Comparison of ENCODE assay signal across 15 cellular contexts in the genomic region with DNA sequence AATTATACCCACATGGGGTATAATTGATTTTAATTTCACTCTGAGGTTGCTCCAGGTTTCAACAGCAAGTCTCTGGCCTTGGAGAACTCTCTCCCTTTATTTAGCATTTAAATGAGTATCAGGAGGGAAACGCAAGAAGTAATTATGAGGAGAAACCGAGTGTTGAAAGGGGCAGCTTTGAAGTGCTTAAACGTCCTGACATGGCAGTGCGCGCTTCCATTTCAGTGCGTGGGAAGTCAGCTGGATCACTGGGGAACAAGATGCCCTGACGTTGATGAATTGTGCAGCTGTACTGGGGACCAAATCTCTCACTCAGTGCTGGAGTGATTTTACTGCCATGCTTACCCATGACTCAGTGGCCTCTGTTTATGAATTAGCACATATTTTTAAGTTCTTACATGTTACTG.
DNase-seq lines count a peak whose midpoint lies in the region; ATAC-seq and TF ChIP-seq lines count a peak whose summit lies in the region.
"Had no signal": no experiment of that assay in that cellular context is flagged by ENCODE, and none has a peak within 500 bp of the region (broad histone marks: within the 10 kb centered on the region; RNA-seq: fewer than 3 reads in every experiment).

No MANE protein-coding gene starts in this region.

- H3K4me3 Mint-ChIP-seq in endodermal cell: no peak overlapping the region
- H3K4me3 Mint-ChIP-seq in neural progenitor cell: no peak overlapping the region
- no peak overlapping the region for H3K4me3 Mint-ChIP-seq in immature natural killer cell
- H3K4me3 Mint-ChIP-seq: naive thymus-derived CD4-positive, alpha-beta T cell had no signal

- H3K36me3 Mint-ChIP-seq in endodermal cell (ENCODE audit: low read depth): no peaks in the 10 kb centered on the region
- H3K36me3 Mint-ChIP-seq in neural progenitor cell: no peaks in the 10 kb centered on the region
- H3K36me3 Mint-ChIP-seq in immature natural killer cell: peaks cover 0 to 4% (median 0%) of the 10 kb centered on the region in 3 donors
- H3K36me3 Mint-ChIP-seq: naive thymus-derived CD4-positive, alpha-beta T cell had no signal

- TF ChIP-seq CTCF in endodermal cell (conservative IDR thresholded peaks at IDR 0.05) (no peak), neural progenitor cell (IDR thresholded peaks at IDR 0.05) (no peak), ascending aorta (IDR thresholded peaks at IDR 0.05) (no peak)

- WGBS in endodermal cell (ENCODE audit: insufficient coverage in 1 of 2, insufficient read length in 1 of 2), 2 experiments: 35 to 72% methylated on average over 5 to 7 of the region's 7 CpGs

- H3K79me2 ChIP-seq in neural progenitor cell (ENCODE audit: low read depth): no peaks in the 10 kb centered on the region

- H3K27me3 ChIP-seq in endodermal cell (ENCODE audit: control insufficient read depth, insufficient read depth, low read length, poor library complexity, severe bottlenecking) (no peaks in the 10 kb centered on the region), neural progenitor cell (peaks cover 90% of the 10 kb centered on the region), ascending aorta (no peaks in the 10 kb centered on the region)

- H3K9ac ChIP-seq in endodermal cell (ENCODE audit: extremely low read depth, low read length, poor library complexity, severe bottlenecking) (no peak overlapping the region), neural progenitor cell (no peak overlapping the region)

- H3K27ac Mint-ChIP-seq in endodermal cell (no peak overlapping the region), neural progenitor cell (no peak overlapping the region), immature natural killer cell (no peak overlapping the region)
- H3K27ac Mint-ChIP-seq: naive thymus-derived CD4-positive, alpha-beta T cell had no signal

- intact Hi-C loops in ascending aorta (cut with DNase I): no loop called here

- no peak for ATAC-seq in GM18909 (IDR thresholded peaks at IDR 0.05; ENCODE audit: poor library complexity, unreplicated experiment)
- ATAC-seq: naive thymus-derived CD4-positive, alpha-beta T cell had no signal

- no peaks in the 10 kb centered on the region for H3F3A ChIP-seq in neural progenitor cell (ENCODE audit: low read depth)

- H3K4me2 ChIP-seq in neural progenitor cell: peak overlapping the region; percentile 0

- no peak overlapping the region for H2AFZ ChIP-seq in neural progenitor cell (replicated peaks)

- H3K4me1 Mint-ChIP-seq in endodermal cell (peaks cover 20% of the 10 kb centered on the region), neural progenitor cell (peaks cover 33% of the 10 kb centered on the region), immature natural killer cell (no peaks in the 10 kb centered on the region)

- H3K9me3 Mint-ChIP-seq in endodermal cell (no peaks in the 10 kb centered on the region), neural progenitor cell (peaks cover 2% of the 10 kb centered on the region), immature natural killer cell (no peaks in the 10 kb centered on the region)

- H3K4me1 ChIP-seq in endodermal cell (ENCODE audit: control insufficient read depth, insufficient read depth, low read length): peaks cover 17% of the 10 kb centered on the region
- peaks cover 5% of the 10 kb centered on the region for H3K4me1 ChIP-seq in neural progenitor cell
- H3K4me1 ChIP-seq in ascending aorta: no peaks in the 10 kb centered on the region

- peaks cover 18% of the 10 kb centered on the region for H4K20me1 ChIP-seq in neural progenitor cell (ENCODE audit: low read depth)

- H3K36me3 ChIP-seq in endodermal cell (ENCODE audit: control insufficient read depth, insufficient read depth, low read length) (no peaks in the 10 kb centered on the region), neural progenitor cell (no peaks in the 10 kb centered on the region), ascending aorta (no peaks in the 10 kb centered on the region)

- H3K27ac ChIP-seq in endodermal cell (ENCODE audit: low read depth, low read length) (peak overlapping the region; percentile 77), neural progenitor cell (no peak overlapping the region), ascending aorta (no peak overlapping the region)
- H3K27ac ChIP-seq: VCaP had no signal

- H3K9me3 ChIP-seq in endodermal cell (ENCODE audit: control insufficient read depth, low read length) (no peaks in the 10 kb centered on the region), neural progenitor cell (ENCODE audit: low read depth) (no peaks in the 10 kb centered on the region), ascending aorta (no peaks in the 10 kb centered on the region)

- DNase-seq in COR-L47 (lab: John Stamatoyannopoulos, UW): peak; percentile 77
- DNase-seq in NCI-H1436 (lab: John Stamatoyannopoulos, UW): peak; percentile 69
- DNase-seq in endodermal cell: no peak
- peak; percentile 18 for DNase-seq in neural progenitor cell (ENCODE audit: low spot score)
- DNase-seq in immature natural killer cell: no peak
- DNase-seq in ascending aorta (ENCODE audit: low spot score in 2 of 2): no peak
- no peak for DNase-seq in mucosa of gallbladder (ENCODE audit: low spot score)
- DNase-seq: activated CD8-positive, alpha-beta memory T cell treated with anti-CD3 and anti-CD28 coated beads, Interleukin-2, amount 50 U/mL, for 48 hours; amniotic stem cell; KG1; naive thymus-derived CD4-positive, alpha-beta T cell; NCI-H510A treated with DMSO at 0.1 percent for 48 hours; Right ventricle myocardium superior had no signal

- H3K4me3 ChIP-seq in endodermal cell (ENCODE audit: low read length): no peak overlapping the region
- no peak overlapping the region for H3K4me3 ChIP-seq in neural progenitor cell
- no peak overlapping the region for H3K4me3 ChIP-seq in ascending aorta

- no peaks in the 10 kb centered on the region for H3K27me3 Mint-ChIP-seq in endodermal cell (ENCODE audit: insufficient read depth)
- peaks cover 8% of the 10 kb centered on the region for H3K27me3 Mint-ChIP-seq in neural progenitor cell (ENCODE audit: insufficient read depth, low read depth)
- no peaks in the 10 kb centered on the region for H3K27me3 Mint-ChIP-seq in immature natural killer cell (ENCODE audit: low read depth in 3 of 3)

Comparison
In these comparisons a context has a peak if more than half of its experiments do, and no peak if none do; other contexts are left out.
1. DNase-seq: peak in COR-L47 (single experiment), NCI-H1436 (single experiment) and neural progenitor cell (single experiment); none in endodermal cell (single experiment), immature natural killer cell (0 of 3), ascending aorta (0 of 2) and mucosa of gallbladder (single experiment).